In the genomic region with DNA sequence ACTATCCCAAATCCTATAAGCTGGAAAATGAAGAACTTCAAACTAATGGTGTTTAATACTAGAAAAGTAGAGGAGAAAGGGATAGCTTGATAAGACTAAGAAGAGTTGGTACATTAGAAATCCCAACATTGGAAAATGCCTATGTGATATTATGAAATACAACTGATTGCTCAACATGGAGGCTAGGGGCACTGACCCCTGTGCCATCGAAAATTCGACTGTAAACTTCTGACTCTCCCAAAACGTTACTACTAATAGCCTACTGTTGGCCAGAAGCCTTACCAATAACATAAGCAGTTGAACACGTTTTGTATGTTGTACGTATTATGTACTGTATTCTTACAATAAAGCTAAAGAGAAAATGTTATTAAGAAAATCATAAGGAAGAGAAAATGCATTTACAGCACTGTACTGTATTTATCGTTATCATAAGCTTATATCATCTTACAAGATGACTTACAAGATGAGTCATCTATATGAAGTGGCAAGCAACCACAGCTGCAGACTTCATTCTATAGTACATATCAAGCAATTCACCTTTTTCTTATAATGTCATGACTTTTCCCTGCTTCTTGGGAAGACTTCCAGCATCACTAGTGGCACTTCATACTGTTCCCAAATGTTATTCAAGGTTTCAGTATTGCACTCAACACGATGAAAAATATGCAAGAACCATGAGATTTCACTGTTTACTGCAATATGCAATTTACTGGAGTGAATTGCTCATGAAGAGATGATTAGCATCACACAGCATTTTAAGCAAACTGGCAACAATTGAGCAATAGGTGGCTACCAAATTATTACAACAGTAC, we compare ENCODE assay signal across 19 cellular contexts. TPM values are rescaled to one million over a fixed set of nuclear protein-coding genes. Genes with fewer than 3 reads are reported as not detected.
A peak's percentile ranks its signal among the peaks of the same experiment; 100 is the strongest.
DNase-seq lines count a peak whose midpoint lies in the region; ATAC-seq and TF ChIP-seq lines count a peak whose summit lies in the region.
"Had no signal": no experiment of that assay in that cellular context is flagged by ENCODE, and none has a peak within 500 bp of the region (broad histone marks: within the 10 kb centered on the region; RNA-seq: fewer than 3 reads in every experiment).

No MANE protein-coding gene starts in this region.

- peaks cover 4 to 13% of the 10 kb centered on the region in 2 donors for H3K4me1 Mint-ChIP-seq in stimulated activated naive B cell treated with anti-CD40 and anti-IgM and Interleukin-4, amounts not matched to agents 10 μg/mL and 1 μg/mL and 100 μg/mL, for 72 hours

- ATAC-seq in RWPE2 (ENCODE audit: low read depth) (peak; percentile 94), HG02571 (IDR thresholded peaks at IDR 0.05; ENCODE audit: unreplicated experiment) (no peak)
- no peak for ATAC-seq in stimulated activated naive B cell treated with anti-CD40 and anti-IgM and Interleukin-4, amounts not matched to agents 10 μg/mL and 1 μg/mL and 100 μg/mL, for 72 hours (replicated peaks)
- ATAC-seq: left lung had no signal

- H3K27ac ChIP-seq in 22Rv1 (peak overlapping the region; percentile 4; the same call in 1 of the 2 replicates), RWPE2 (ENCODE audit: poor library complexity, severe bottlenecking) (peak overlapping the region; percentile 32)
- H3K27ac ChIP-seq: upper lobe of left lung had no signal

- no peak overlapping the region for H3K4me3 Mint-ChIP-seq in stimulated activated naive B cell treated with anti-CD40 and anti-IgM and Interleukin-4, amounts not matched to agents 10 μg/mL and 1 μg/mL and 100 μg/mL, for 72 hours
- H3K4me3 Mint-ChIP-seq: activated naive CD8-positive, alpha-beta T cell had no signal

- H3K27ac Mint-ChIP-seq in stimulated activated naive B cell treated with anti-CD40 and anti-IgM and Interleukin-4, amounts not matched to agents 10 μg/mL and 1 μg/mL and 100 μg/mL, for 72 hours: no peak overlapping the region
- H3K27ac Mint-ChIP-seq: activated naive CD8-positive, alpha-beta T cell had no signal

- no peaks in the 10 kb centered on the region for H3K27me3 Mint-ChIP-seq in stimulated activated naive B cell treated with anti-CD40 and anti-IgM and Interleukin-4, amounts not matched to agents 10 μg/mL and 1 μg/mL and 100 μg/mL, for 72 hours
- H3K27me3 Mint-ChIP-seq: activated naive CD8-positive, alpha-beta T cell had no signal

- intact Hi-C loops in lower leg skin (cut with DNase I; ENCODE audit: low total_unique reads): no loop called here

- WGBS in lower leg skin, 2 donors: 74 to 76% methylated on average over 7 of the region's 7 CpGs

- no peaks in the 10 kb centered on the region for H3K9me3 Mint-ChIP-seq in stimulated activated naive B cell treated with anti-CD40 and anti-IgM and Interleukin-4, amounts not matched to agents 10 μg/mL and 1 μg/mL and 100 μg/mL, for 72 hours

- no peak for TF ChIP-seq POLR2A in lower leg skin (IDR thresholded peaks at IDR 0.05)

- no peaks in the 10 kb centered on the region for H3K27me3 ChIP-seq in RWPE2 (ENCODE audit: insufficient read depth, poor library complexity, severe bottlenecking)
- H3K27me3 ChIP-seq: left lung, upper lobe of left lung had no signal

- peaks cover 15% of the 10 kb centered on the region for H3K4me1 ChIP-seq in RWPE2 (ENCODE audit: insufficient read depth, poor library complexity, severe bottlenecking)
- H3K4me1 ChIP-seq: upper lobe of left lung had no signal

- TF ChIP-seq CTCF in 22Rv1 (IDR thresholded peaks at IDR 0.05) (no peak), RWPE2 (IDR thresholded peaks at IDR 0.05; ENCODE audit: poor library complexity, severe bottlenecking) (no peak), fibroblast of mammary gland (conservative IDR thresholded peaks at IDR 0.05; ENCODE audit: control insufficient read depth, insufficient read depth, low read depth, low read length) (no peak), lower leg skin (IDR thresholded peaks at IDR 0.05) (no peak)

- H3K9me3 ChIP-seq in RWPE2 (ENCODE audit: severe bottlenecking): no peaks in the 10 kb centered on the region
- H3K9me3 ChIP-seq: left lung, upper lobe of left lung had no signal

- peaks cover 81% of the 10 kb centered on the region for H3K36me3 ChIP-seq in RWPE2 (ENCODE audit: low read depth)

- H3K4me3 ChIP-seq in RWPE2 (ENCODE audit: severe bottlenecking): no peak overlapping the region
- H3K4me3 ChIP-seq in fibroblast of mammary gland (ENCODE audit: control insufficient read depth, low read depth, low read length): no peak overlapping the region
- no peak overlapping the region for H3K4me3 ChIP-seq in lower leg skin (ENCODE audit: low read depth, poor library complexity, severe bottlenecking)
- H3K4me3 ChIP-seq: left lung, upper lobe of left lung had no signal

- H3K36me3 Mint-ChIP-seq in stimulated activated naive B cell treated with anti-CD40 and anti-IgM and Interleukin-4, amounts not matched to agents 10 μg/mL and 1 μg/mL and 100 μg/mL, for 72 hours: peaks cover 20 to 35% of the 10 kb centered on the region in 2 donors

- DNase-seq in EL: peak; percentile 21
- no peak for DNase-seq in RWPE2 (ENCODE audit: low spot score)
- DNase-seq in fibroblast of mammary gland (ENCODE audit: low read depth): peak; percentile 46
- no peak for DNase-seq in stimulated activated naive B cell treated with anti-CD40 and anti-IgM and Interleukin-4, amounts not matched to agents 10 μg/mL and 1 μg/mL and 100 μg/mL, for 72 hours
- DNase-seq in SKM-1 treated with dmso at 0.1 percent for 144 hours (lab: John Stamatoyannopoulos, UW; ENCODE audit: unreplicated experiment): no peak
- DNase-seq in lower leg skin (ENCODE audit: low spot score in 2 of 2): no peak
- DNase-seq: AML-193; cerebellar nuclear complex; GOT3; left lung; NCI-H1105 treated with DMSO at 0.1 percent for 48 hours; NCI-H345; posterior cingulate gyrus; small intestine; stimulated activated naive CD4-positive, alpha-beta T cell; upper lobe of left lung had no signal

RNA-seq across cellular contexts. Expression of a gene that starts 12.9 kb away (rescaled TPM):
- total RNA-seq in lower leg skin: 100 to 1,000 TPM in 2 of 4 donors, 10 to 100 TPM in 2; 73.3 to 205 (median 90.2) TPM

RNA-seq across cellular contexts. Expression of a gene that starts 55.3 kb away (rescaled TPM):
- total RNA-seq in lower leg skin: 10 to 100 TPM; 11.4 to 33.4 (median 19.9) TPM

RNA-seq across cellular contexts. Expression of a gene that starts 55.5 kb away (rescaled TPM):
- 10 to 100 TPM; 32.8 to 50.8 (median 45.0) TPM for total RNA-seq in lower leg skin

Comparison
In these comparisons a context has a peak if more than half of its experiments do, and no peak if none do; other contexts are left out.
1. DNase-seq: peak in EL (single experiment) and fibroblast of mammary gland (single experiment); none in RWPE2 (single experiment), stimulated activated naive B cell treated with anti-CD40 and anti-IgM and Interleukin-4, amounts not matched to agents 10 μg/mL and 1 μg/mL and 100 μg/mL, for 72 hours (single experiment), SKM-1 treated with dmso at 0.1 percent for 144 hours (single experiment) and lower leg skin (0 of 2).